ENCODE assay signal across 26 cellular contexts in the genomic region with DNA sequence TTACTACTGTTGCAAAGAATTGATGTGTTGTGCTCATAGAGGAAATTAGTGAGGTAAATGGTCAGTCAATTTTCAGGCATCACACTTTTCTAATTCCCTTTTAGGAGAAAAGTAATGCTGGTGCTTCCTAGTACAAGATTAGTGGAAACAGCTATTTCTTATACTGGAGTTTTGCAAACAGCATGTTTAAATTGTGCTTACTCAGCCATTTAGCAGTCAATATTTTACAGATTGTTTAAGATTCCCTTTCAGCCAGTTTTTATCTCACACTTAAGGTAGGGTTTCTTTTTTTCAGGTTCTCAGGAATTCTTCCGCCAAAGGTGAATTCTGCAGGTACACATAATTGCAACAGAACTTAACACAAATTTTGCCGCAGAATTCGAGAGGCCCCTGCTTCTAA.
"Had no signal": no experiment of that assay in that cellular context is flagged by ENCODE, and none has a peak within 500 bp of the region (broad histone marks: within the 10 kb centered on the region; RNA-seq: fewer than 3 reads in every experiment).

No MANE protein-coding gene starts in this region.

- H3K4me3 Mint-ChIP-seq: immature natural killer cell; natural killer cell; neural crest cell; stimulated activated naive CD8-positive, alpha-beta T cell treated with anti-CD3 and anti-CD28 coated beads, Interleukin-15, amount 100 ng/mL, for 72 hours had no signal

- H3K27ac ChIP-seq: coronary artery, lower lobe of right lung, neutrophil, pancreas, suprapubic skin, transverse colon, vagina had no signal

- DNase-seq: dermis blood vessel endothelial cell; effector memory CD4-positive, alpha-beta T cell; erythroblast; hypothalamus; immature natural killer cell; left ventricle myocardium superior; lower lobe of right lung; natural killer cell; pancreas; stimulated activated CD4-positive, alpha-beta T cell treated with anti-CD3 and anti-CD28 coated beads, Interleukin-12 subunit alpha, Interleukin-12 subunit beta, amount 100 ng/mL, for 4 hours; stimulated activated CD4-positive, alpha-beta T cell treated with anti-CD3 and anti-CD28 coated beads, Interleukin-1b, Interleukin-23, amount 100 ng/mL, for 48 hours; stimulated activated CD4-positive, alpha-beta T cell treated with anti-CD3 and anti-CD28 coated beads, Interleukin-4, amount 100 ng/mL, for 1 hour; stimulated activated CD8-positive, alpha-beta memory T cell treated with anti-CD3 and anti-CD28 coated beads, Interleukin-4, amount 100 ng/mL, for 48 hours; stimulated activated naive CD4-positive, alpha-beta T cell; stimulated activated naive CD8-positive, alpha-beta T cell treated with anti-CD3 and anti-CD28 coated beads, Interleukin-15, amount 100 ng/mL, for 72 hours; transverse colon had no signal

- H3K4me1 Mint-ChIP-seq: neural crest cell had no signal

- H3K4me1 ChIP-seq: lower lobe of right lung, suprapubic skin, transverse colon, vagina had no signal

- H3K9me3 ChIP-seq: lower lobe of right lung, neutrophil, pancreas, suprapubic skin, transverse colon, vagina had no signal

- H3K27me3 Mint-ChIP-seq: stimulated activated naive CD8-positive, alpha-beta T cell treated with anti-CD3 and anti-CD28 coated beads, Interleukin-15, amount 100 ng/mL, for 72 hours had no signal

- H3K4me2 ChIP-seq: smooth muscle cell had no signal

- H3K27ac Mint-ChIP-seq: immature natural killer cell had no signal

- H3K4me3 ChIP-seq: coronary artery, lower lobe of right lung, pancreas, smooth muscle cell, suprapubic skin, transverse colon, vagina had no signal

- H3K27me3 ChIP-seq: neutrophil, pancreas, suprapubic skin, transverse colon, vagina had no signal

- ATAC-seq: left ventricle myocardium superior; lower lobe of right lung; natural killer cell; pancreas; sciatic nerve; stimulated activated naive CD8-positive, alpha-beta T cell treated with anti-CD3 and anti-CD28 coated beads, Interleukin-15, amount 100 ng/mL, for 72 hours had no signal

- FAIRE-seq: endometrium, frontal cortex, keratinocyte, pancreas had no signal

- H3K9me3 Mint-ChIP-seq: immature natural killer cell; natural killer cell; neural crest cell; stimulated activated naive CD8-positive, alpha-beta T cell treated with anti-CD3 and anti-CD28 coated beads, Interleukin-15, amount 100 ng/mL, for 72 hours had no signal
